In genomic region chr1:25618433-25618808, GRCh38 we compare ENCODE assay signal across 8 cellular contexts. TPM values are rescaled to one million over a fixed set of nuclear protein-coding genes. Genes with fewer than 3 reads are reported as not detected.
A peak's percentile ranks its signal among the peaks of the same experiment; 100 is the strongest.
DNase-seq lines count a peak whose midpoint lies in the region; ATAC-seq and TF ChIP-seq lines count a peak whose summit lies in the region.

No MANE protein-coding gene starts in this region.

- H3K4me1 ChIP-seq in MM.1S (ENCODE audit: low read length) (peaks cover 64% of the 10 kb centered on the region), neuron (ENCODE audit: insufficient read depth, low read length) (peaks cover 32% of the 10 kb centered on the region), PC-9 (replicated peaks; ENCODE audit: insufficient read depth) (peaks cover 11% of the 10 kb centered on the region; the same call in 1 of the 2 replicates)

- DNase-seq in Ammon's horn (ENCODE audit: low spot score) (peak; percentile 12), MM.1S (no peak), endothelial cell (ENCODE audit: low spot score) (no peak), NCI-H1048 (lab: John Stamatoyannopoulos, UW) (no peak), NOMO-1 treated with DMSO at 0.1 percent for 48 hours (lab: John Stamatoyannopoulos, UW; ENCODE audit: unreplicated experiment) (no peak), PC-9 (no peak)

- H4K20me1 ChIP-seq in MM.1S (ENCODE audit: insufficient read depth, low read length) (no peaks in the 10 kb centered on the region), PC-9 (ENCODE audit: insufficient read depth) (no peaks in the 10 kb centered on the region)

- H3F3A ChIP-seq in MM.1S (ENCODE audit: insufficient read depth, low read length) = peaks cover 43% of the 10 kb centered on the region
- peaks cover 17% of the 10 kb centered on the region; the same call in 1 of the 2 replicates for H3F3A ChIP-seq in PC-9 (ENCODE audit: insufficient read depth, low read depth)

- no peak for ATAC-seq in GM18858 (IDR thresholded peaks at IDR 0.05; ENCODE audit: unreplicated experiment)

- H3K9me3 ChIP-seq in MM.1S (replicated peaks; ENCODE audit: insufficient read depth, low read length) (no peaks in the 10 kb centered on the region), neuron (ENCODE audit: low read length) (no peaks in the 10 kb centered on the region), PC-9 (ENCODE audit: insufficient read depth, low read depth) (no peaks in the 10 kb centered on the region)

- intact Hi-C loops in PC-9 (cut with micrococcal nuclease; ENCODE audit: unreplicated experiment) = loop anchor here (10.0 kb wide), 1 partner anchor 76 kb away; no protein-coding TSS in a partner anchor

- TF ChIP-seq CTCF in MM.1S (IDR thresholded peaks at IDR 0.05; ENCODE audit: low read length) (no peak), endothelial cell (IDR thresholded peaks at IDR 0.05; ENCODE audit: unreplicated experiment) (no peak), PC-9 (conservative IDR thresholded peaks at IDR 0.05) (no peak)

- peaks cover 4% of the 10 kb centered on the region for H3K36me3 Mint-ChIP-seq in endothelial cell (ENCODE audit: low read depth, unreplicated experiment)

- H3K9ac ChIP-seq in MM.1S (ENCODE audit: low read length) = peak overlapping the region; percentile 69; the same call in 1 of the 2 replicates

- peaks cover 30% of the 10 kb centered on the region for H3K4me1 Mint-ChIP-seq in endothelial cell (ENCODE audit: unreplicated experiment)

- peak overlapping the region; percentile 92; the same call in 1 of the 2 replicates for H3K27ac ChIP-seq in MM.1S (ENCODE audit: low read length)
- H3K27ac ChIP-seq in PC-9 = no peak overlapping the region

- peak overlapping the region; percentile 94 for H3K4me2 ChIP-seq in MM.1S (ENCODE audit: low read depth, low read length)
- H3K4me2 ChIP-seq in PC-9 = no peak overlapping the region

- H3K9me2 ChIP-seq in MM.1S (replicated peaks; ENCODE audit: insufficient read depth, low read length) (no peaks in the 10 kb centered on the region), PC-9 (ENCODE audit: insufficient read depth) (no peaks in the 10 kb centered on the region)

- H3K79me2 ChIP-seq in MM.1S (ENCODE audit: low read length) (peaks cover 29% of the 10 kb centered on the region), PC-9 (ENCODE audit: low read depth) (no peaks in the 10 kb centered on the region)

- peaks cover 13% of the 10 kb centered on the region for H3K27me3 Mint-ChIP-seq in endothelial cell (ENCODE audit: unreplicated experiment)

- peak overlapping the region; percentile 92 for H3K4me3 Mint-ChIP-seq in endothelial cell (ENCODE audit: unreplicated experiment)

- no peaks in the 10 kb centered on the region for H3K9me3 Mint-ChIP-seq in endothelial cell (ENCODE audit: unreplicated experiment)

- H2AFZ ChIP-seq in MM.1S (ENCODE audit: low read length) (no peak overlapping the region), neuron (ENCODE audit: low read depth, low read length) (no peak overlapping the region), PC-9 (no peak overlapping the region)

- CTCF ChIA-PET in PC-9 (lab: Charles Lee) = interaction anchor here (0.6 kb wide), 1 partner anchor 369 kb away, joined by 3 read pairs; no protein-coding TSS in a partner anchor

- H3K4me3 ChIP-seq in MM.1S (ENCODE audit: low read length) = peak overlapping the region; percentile 53
- peak overlapping the region; percentile 60 for H3K4me3 ChIP-seq in neuron (ENCODE audit: low read length)
- no peak overlapping the region for H3K4me3 ChIP-seq in PC-9

- H3K27me3 ChIP-seq in MM.1S (replicated peaks; ENCODE audit: insufficient read depth, low read length) (no peaks in the 10 kb centered on the region), neuron (ENCODE audit: insufficient read depth, low read length) (no peaks in the 10 kb centered on the region), PC-9 (ENCODE audit: insufficient read depth, low read depth) (no peaks in the 10 kb centered on the region; the same call in 1 of the 2 replicates)

- POLR2A ChIA-PET in PC-9 (lab: Charles Lee; ENCODE audit: unreplicated experiment) = no interaction called here

- BruUV-seq in PC-9 (replicated peaks; lab: Mats Ljungman, UMichigan) = no TSS peak

- H3K27ac Mint-ChIP-seq in endothelial cell (ENCODE audit: unreplicated experiment) = peak overlapping the region; percentile 50

- H3K36me3 ChIP-seq in MM.1S (replicated peaks; ENCODE audit: insufficient read depth, low read length) (no peaks in the 10 kb centered on the region), neuron (ENCODE audit: insufficient read depth, low read length) (no peaks in the 10 kb centered on the region), PC-9 (ENCODE audit: low read depth) (no peaks in the 10 kb centered on the region)

RNA-seq across cellular contexts. Expression of gene MAN1C1, which starts 1.8 kb away (rescaled TPM):
- total RNA-seq in endothelial cell (ENCODE audit: unreplicated experiment) = 29.1 TPM
- 0.41 and 0.48 TPM in 2 replicates for total RNA-seq in PC-9 (2021)

Comparison
In these comparisons a context has a peak if more than half of its experiments do, and no peak if none do; other contexts are left out.
1. RNA of gene MAN1C1, which starts 1.8 kb away (total RNA-seq): 29.1 TPM in endothelial cell (single experiment); 0.41 to 0.48 TPM in PC-9; every median in the first group is over 10 times any median in the second.